In the genomic region with DNA sequence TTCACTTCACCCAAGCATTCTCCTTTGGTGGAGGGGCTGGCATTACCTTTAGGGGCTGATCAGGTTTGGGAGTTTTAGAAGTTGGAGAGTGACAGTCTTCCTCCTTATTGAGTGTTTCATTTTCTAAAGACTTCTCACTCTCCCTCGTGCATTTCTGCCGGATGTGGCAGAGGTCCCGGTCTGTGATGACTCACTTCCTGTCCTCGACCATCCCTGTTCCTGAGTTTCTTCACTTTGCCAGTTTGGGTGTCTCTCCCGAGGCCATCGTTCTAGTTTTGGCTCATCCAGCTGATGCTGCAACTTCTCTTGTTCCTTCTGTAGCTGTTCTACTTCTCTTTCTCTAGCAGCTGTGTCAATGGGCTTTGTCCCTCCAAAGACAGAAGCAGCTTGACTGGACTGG, we compare ENCODE assay signal across 8 cellular contexts.
DNase-seq lines count a peak whose midpoint lies in the region; FAIRE-seq and TF ChIP-seq lines count a peak whose summit lies in the region.

No MANE protein-coding gene starts in this region.

- CTCF ChIA-PET in RWPE1 (lab: Yijun Ruan, JAX) = interaction anchor here (1.2 kb wide), 1 partner anchor 9 kb away, joined by 4 read pairs; no protein-coding TSS in a partner anchor
- CTCF ChIA-PET in endothelial cell of umbilical vein (lab: Charles Lee) = interaction anchor here (0.6 kb wide), 1 partner anchor 10 kb away, joined by 3 read pairs; no protein-coding TSS in a partner anchor

- H4K20me1 ChIP-seq in endothelial cell of umbilical vein (replicated peaks; ENCODE audit: control insufficient read depth, extremely low read depth, insufficient read depth, low read length) (peaks cover 3% of the 10 kb centered on the region), osteoblast (ENCODE audit: insufficient read depth, low read length) (no peaks in the 10 kb centered on the region)

- H3K27ac ChIP-seq in RWPE1 (peak overlapping the region; percentile 64), endothelial cell of umbilical vein (ENCODE audit: insufficient read depth, low read depth, low read length) (no peak overlapping the region), osteoblast (ENCODE audit: low read depth, low read length) (peak overlapping the region; percentile 48), vagina (no peak overlapping the region), uterus (no peak overlapping the region)

- H3K36me3 ChIP-seq in endothelial cell of umbilical vein (ENCODE audit: control insufficient read depth in 2 of 2, extremely low read depth in 1 of 2, insufficient read depth in 2 of 2, low read length in 2 of 2) (no peaks in the 10 kb centered on the region), osteoblast (ENCODE audit: insufficient read depth, low read length) (no peaks in the 10 kb centered on the region), vagina (peaks cover 0 to 3% of the 10 kb centered on the region in 2 donors), uterus (no peaks in the 10 kb centered on the region)

- BruUV-seq in endothelial cell of umbilical vein (replicated peaks; lab: Mats Ljungman, UMichigan) = no TSS peak

- dilution Hi-C loops in endothelial cell of umbilical vein (cut with MboI; ENCODE audit: extremely low pct_ligation_motif_present, low sequenced_read_pairs) = no loop called here

- H3K4me2 ChIP-seq in endothelial cell of umbilical vein (ENCODE audit: insufficient read depth, low read length) (peak overlapping the region; percentile 65), osteoblast (ENCODE audit: insufficient read depth, low read length) (peak overlapping the region; percentile 65)

- no peak for TF ChIP-seq POLR2A in endothelial cell of umbilical vein (IDR thresholded peaks at IDR 0.05; ENCODE audit: low read depth, low read length)
- no peak for TF ChIP-seq POLR2A in vagina (IDR thresholded peaks at IDR 0.05)
- no peak for TF ChIP-seq POLR2A in uterus (IDR thresholded peaks at IDR 0.05)

- no peak for TF ChIP-seq CTCF in GM12864 (IDR thresholded peaks at IDR 0.05; ENCODE audit: low read depth, low read length, missing control alignments)
- TF ChIP-seq CTCF in RWPE1 (conservative IDR thresholded peaks at IDR 0.05; ENCODE audit: low read depth) = no peak
- no peak for TF ChIP-seq CTCF in endothelial cell of umbilical vein (IDR thresholded peaks at IDR 0.05; ENCODE audit: extremely low read depth in 1 of 2, insufficient read depth in 1 of 2, low read depth in 1 of 2, low read length in 2 of 2)
- no peak for TF ChIP-seq CTCF in osteoblast (IDR thresholded peaks at IDR 0.05; ENCODE audit: extremely low read depth, low read depth, low read length)
- no peak for TF ChIP-seq CTCF in vagina (IDR thresholded peaks at IDR 0.05)
- TF ChIP-seq CTCF in uterus (IDR thresholded peaks at IDR 0.05) = no peak

- intact Hi-C loops in endothelial cell of umbilical vein (cut with micrococcal nuclease) = no loop called here
- intact Hi-C loops in vagina (cut with DNase I) = no loop called here
- intact Hi-C loops in uterus (cut with DNase I; ENCODE audit: low total_unique reads) = no loop called here

- H2AFZ ChIP-seq in endothelial cell of umbilical vein (ENCODE audit: low read depth, low read length) (no peak overlapping the region), osteoblast (ENCODE audit: low read length) (peak overlapping the region; percentile 77)

- H3K4me1 ChIP-seq in endothelial cell of umbilical vein (ENCODE audit: control insufficient read depth, extremely low read depth, insufficient read depth, low read length) (peaks cover 10% of the 10 kb centered on the region), osteoblast (ENCODE audit: insufficient read depth, low read length) (peaks cover 8% of the 10 kb centered on the region), vagina (no peaks in the 10 kb centered on the region), uterus (no peaks in the 10 kb centered on the region)

- H3K27me3 ChIP-seq in endothelial cell of umbilical vein (ENCODE audit: control insufficient read depth in 2 of 2, insufficient read depth in 2 of 2, low read length in 2 of 2) (no peaks in the 10 kb centered on the region), osteoblast (ENCODE audit: insufficient read depth, low read length) (no peaks in the 10 kb centered on the region), vagina (no peaks in the 10 kb centered on the region), uterus (no peaks in the 10 kb centered on the region)

- no peak overlapping the region for H3K9ac ChIP-seq in endothelial cell of umbilical vein (replicated peaks; ENCODE audit: extremely low read depth, insufficient read depth, low read length)

- no peaks in the 10 kb centered on the region for H3K9me3 ChIP-seq in endothelial cell of umbilical vein (replicated peaks; ENCODE audit: control insufficient read depth, insufficient read depth, low read length)
- no peaks in the 10 kb centered on the region for H3K9me3 ChIP-seq in osteoblast (ENCODE audit: low read depth, low read length)
- H3K9me3 ChIP-seq in vagina = no peaks in the 10 kb centered on the region
- no peaks in the 10 kb centered on the region for H3K9me3 ChIP-seq in uterus

- peak; percentile 61 for FAIRE-seq in endothelial cell of umbilical vein (lab: Jason Lieb, UNC)

- peaks cover 2% of the 10 kb centered on the region for H3K79me2 ChIP-seq in endothelial cell of umbilical vein (ENCODE audit: control insufficient read depth, insufficient read depth, low read length)
- no peaks in the 10 kb centered on the region for H3K79me2 ChIP-seq in osteoblast (ENCODE audit: insufficient read depth, low read length)

- H3K9me1 ChIP-seq in endothelial cell of umbilical vein (replicated peaks; ENCODE audit: control insufficient read depth, extremely low read depth, insufficient read depth, low read length) = no peaks in the 10 kb centered on the region

- H3K4me3 ChIP-seq in GM12864 (ENCODE audit: low read depth, low read length) (no peak overlapping the region), endothelial cell of umbilical vein (replicated peaks in 1 of 3; ENCODE audit: insufficient read depth in 1 of 3, low read depth in 1 of 3, low read length in 3 of 3) (no peak overlapping the region), osteoblast (ENCODE audit: insufficient read depth, low read length) (peak overlapping the region; percentile 34), vagina (no peak overlapping the region), uterus (no peak overlapping the region)

- POLR2A ChIA-PET in RWPE1 (lab: Yijun Ruan, JAX; ENCODE audit: low non-redundant PET) (no interaction called here), endothelial cell of umbilical vein (lab: Charles Lee) (no interaction called here)

- peak; percentile 24 for DNase-seq in GM12864 (ENCODE audit: low read depth)
- peak; percentile 39 for DNase-seq in RWPE1 (ENCODE audit: low spot score)
- peak; percentile 30 for DNase-seq in endothelial cell of umbilical vein (ENCODE audit: low read depth, low spot score)
- DNase-seq in osteoblast (ENCODE audit: insufficient read length, low spot score, missing footprints) = peak; percentile 65
- no peak for DNase-seq in cerebellar cortex (ENCODE audit: low spot score)
- DNase-seq in DMS79 treated with DMSO at 0.1 percent for 48 hours (lab: John Stamatoyannopoulos, UW) = no peak
- no peak for DNase-seq in vagina (ENCODE audit: extremely low spot score in 2 of 2)
- DNase-seq in uterus = no peak

TF ChIP-seq in endothelial cell of umbilical vein, 7 proteins besides CTCF, POLR2A, EP300 and RAD21:
- peak; percentile 52 for TF ChIP-seq JUN (IDR thresholded peaks at IDR 0.05; ENCODE audit: borderline replicate concordance, insufficient read depth, insufficient read length, low read depth)
- TF ChIP-seq, protein P1, sequence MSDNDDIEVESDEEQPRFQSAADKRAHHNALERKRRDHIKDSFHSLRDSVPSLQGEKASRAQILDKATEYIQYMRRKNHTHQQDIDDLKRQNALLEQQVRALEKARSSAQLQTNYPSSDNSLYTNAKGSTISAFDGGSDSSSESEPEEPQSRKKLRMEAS (IDR thresholded peaks at IDR 0.05; ENCODE audit: insufficient read depth, insufficient read length) = no peak
- no peak for TF ChIP-seq EZH2 (IDR thresholded peaks at IDR 0.05; ENCODE audit: borderline replicate concordance, low read depth, low read length, severe bottlenecking)
- no peak for TF ChIP-seq GATA2 (IDR thresholded peaks at IDR 0.05; ENCODE audit: insufficient read depth, insufficient read length, low read depth, low read length)
- TF ChIP-seq FOS (IDR thresholded peaks at IDR 0.05; ENCODE audit: borderline replicate concordance, insufficient read depth, low read length) = peak; percentile 26
- TF ChIP-seq MYC (IDR thresholded peaks at IDR 0.05; ENCODE audit: low read depth, low read length) = no peak
- no peak for TF ChIP-seq POLR2AphosphoS5 (IDR thresholded peaks at IDR 0.05; ENCODE audit: insufficient read depth, low read depth, low read length)

Comparison
In these comparisons a context has a peak if more than half of its experiments do, and no peak if none do; other contexts are left out.
1. DNase-seq: peak in GM12864 (single experiment), RWPE1 (single experiment), endothelial cell of umbilical vein (single experiment) and osteoblast (single experiment); none in cerebellar cortex (single experiment), DMS79 treated with DMSO at 0.1 percent for 48 hours (single experiment), vagina (0 of 2) and uterus (0 of 2).
2. H3K27ac ChIP-seq: peak in RWPE1 (single experiment) and osteoblast (single experiment); none in endothelial cell of umbilical vein (single experiment), vagina (single experiment) and uterus (0 of 2).